In the genomic region with DNA sequence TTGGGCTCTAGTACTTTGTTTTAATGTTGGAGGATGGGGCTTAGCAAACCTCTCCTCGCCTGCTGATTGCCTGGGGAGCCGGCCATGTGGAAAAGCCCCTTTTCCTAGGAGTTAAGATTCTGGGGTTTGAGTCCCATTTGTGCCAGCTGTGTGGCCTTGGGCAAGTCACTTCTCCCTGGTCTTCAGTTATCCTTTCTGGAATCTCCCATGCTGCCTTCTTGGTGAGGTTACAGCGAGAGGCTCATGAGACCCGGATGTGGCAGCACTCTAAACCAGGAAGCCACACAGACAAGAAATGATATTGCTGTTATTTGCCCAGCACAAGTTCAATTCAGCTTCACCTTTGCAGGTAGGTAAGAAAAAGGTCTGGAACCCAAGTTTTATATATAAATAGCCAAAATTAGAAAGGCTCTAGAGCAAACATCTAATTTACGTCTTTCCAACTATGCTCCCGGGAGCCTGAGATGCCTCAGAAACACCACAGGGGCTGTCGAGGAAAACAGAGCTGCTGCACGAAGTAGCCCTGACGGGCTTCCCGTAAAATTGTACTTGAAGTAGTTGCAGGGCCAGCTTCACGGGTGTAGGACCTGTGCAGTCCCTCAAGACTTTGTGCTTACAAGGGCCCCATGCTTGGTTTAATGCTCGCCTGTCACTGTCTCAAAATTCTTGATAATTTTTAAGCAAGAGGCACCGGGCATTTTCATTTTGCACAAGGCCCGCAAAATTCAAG, we compare ENCODE assay signal across 1 cellular context.
TF ChIP-seq lines count a peak whose summit lies in the region.

No MANE protein-coding gene starts in this region.

TF ChIP-seq in HepG2, 621 proteins besides CTCF, POLR2A, EP300 and RAD21:
- TF ChIP-seq CREM (IDR thresholded peaks at IDR 0.05) (no peak), CREM (CRISPR knock-in tag; IDR thresholded peaks at IDR 0.05) (no peak), NR2F2 (IDR thresholded peaks at IDR 0.05; ENCODE audit: borderline replicate concordance, low read depth) (no peak), RBM22 (optimal IDR thresholded peaks at IDR 0.05; ENCODE audit: low read length) (no peak), MIER3 (CRISPR knock-in tag; IDR thresholded peaks at IDR 0.05; ENCODE audit: borderline replicate concordance) (no peak), ZNF30 (CRISPR knock-in tag; IDR thresholded peaks at IDR 0.05) (no peak), RXRB (CRISPR knock-in tag; IDR thresholded peaks at IDR 0.05; ENCODE audit: borderline replicate concordance) (no peak), HOXA5 (CRISPR knock-in tag; IDR thresholded peaks at IDR 0.05) (no peak), NR2C2 (CRISPR knock-in tag; IDR thresholded peaks at IDR 0.05; ENCODE audit: borderline replicate concordance) (no peak), RAD51 (IDR thresholded peaks at IDR 0.05; ENCODE audit: borderline replicate concordance) (no peak), CHD4 (IDR thresholded peaks at IDR 0.05; ENCODE audit: borderline replicate concordance, low read length) (no peak), ELF3 (CRISPR knock-in tag; IDR thresholded peaks at IDR 0.05) (no peak)
- TF ChIP-seq, protein P1, sequence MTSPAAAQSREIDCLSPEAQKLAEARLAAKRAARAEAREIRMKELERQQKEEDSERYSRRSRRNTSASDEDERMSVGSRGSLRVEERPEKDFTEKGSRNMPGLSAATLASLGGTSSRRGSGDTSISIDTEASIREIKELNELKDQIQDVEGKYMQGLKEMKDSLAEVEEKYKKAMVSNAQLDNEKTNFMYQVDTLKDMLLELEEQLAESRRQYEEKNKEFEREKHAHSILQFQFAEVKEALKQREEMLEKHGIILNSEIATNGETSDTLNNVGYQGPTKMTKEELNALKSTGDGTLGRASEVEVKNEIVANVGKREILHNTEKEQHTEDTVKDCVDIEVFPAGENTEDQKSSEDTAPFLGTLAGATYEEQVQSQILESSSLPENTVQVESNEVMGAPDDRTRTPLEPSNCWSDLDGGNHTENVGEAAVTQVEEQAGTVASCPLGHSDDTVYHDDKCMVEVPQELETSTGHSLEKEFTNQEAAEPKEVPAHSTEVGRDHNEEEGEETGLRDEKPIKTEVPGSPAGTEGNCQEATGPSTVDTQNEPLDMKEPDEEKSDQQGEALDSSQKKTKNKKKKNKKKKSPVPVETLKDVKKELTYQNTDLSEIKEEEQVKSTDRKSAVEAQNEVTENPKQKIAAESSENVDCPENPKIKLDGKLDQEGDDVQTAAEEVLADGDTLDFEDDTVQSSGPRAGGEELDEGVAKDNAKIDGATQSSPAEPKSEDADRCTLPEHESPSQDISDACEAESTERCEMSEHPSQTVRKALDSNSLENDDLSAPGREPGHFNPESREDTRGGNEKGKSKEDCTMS (CRISPR knock-in tag; conservative IDR thresholded peaks at IDR 0.05) = no peak
- TF ChIP-seq, protein P2, sequence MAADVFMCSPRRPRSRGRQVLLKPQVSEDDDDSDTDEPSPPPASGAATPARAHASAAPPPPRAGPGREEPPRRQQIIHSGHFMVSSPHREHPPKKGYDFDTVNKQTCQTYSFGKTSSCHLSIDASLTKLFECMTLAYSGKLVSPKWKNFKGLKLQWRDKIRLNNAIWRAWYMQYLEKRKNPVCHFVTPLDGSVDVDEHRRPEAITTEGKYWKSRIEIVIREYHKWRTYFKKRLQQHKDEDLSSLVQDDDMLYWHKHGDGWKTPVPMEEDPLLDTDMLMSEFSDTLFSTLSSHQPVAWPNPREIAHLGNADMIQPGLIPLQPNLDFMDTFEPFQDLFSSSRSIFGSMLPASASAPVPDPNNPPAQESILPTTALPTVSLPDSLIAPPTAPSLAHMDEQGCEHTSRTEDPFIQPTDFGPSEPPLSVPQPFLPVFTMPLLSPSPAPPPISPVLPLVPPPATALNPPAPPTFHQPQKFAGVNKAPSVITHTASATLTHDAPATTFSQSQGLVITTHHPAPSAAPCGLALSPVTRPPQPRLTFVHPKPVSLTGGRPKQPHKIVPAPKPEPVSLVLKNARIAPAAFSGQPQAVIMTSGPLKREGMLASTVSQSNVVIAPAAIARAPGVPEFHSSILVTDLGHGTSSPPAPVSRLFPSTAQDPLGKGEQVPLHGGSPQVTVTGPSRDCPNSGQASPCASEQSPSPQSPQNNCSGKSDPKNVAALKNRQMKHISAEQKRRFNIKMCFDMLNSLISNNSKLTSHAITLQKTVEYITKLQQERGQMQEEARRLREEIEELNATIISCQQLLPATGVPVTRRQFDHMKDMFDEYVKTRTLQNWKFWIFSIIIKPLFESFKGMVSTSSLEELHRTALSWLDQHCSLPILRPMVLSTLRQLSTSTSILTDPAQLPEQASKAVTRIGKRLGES (CRISPR knock-in tag; IDR thresholded peaks at IDR 0.05; ENCODE audit: borderline replicate concordance) = no peak
- TF ChIP-seq, protein P3, sequence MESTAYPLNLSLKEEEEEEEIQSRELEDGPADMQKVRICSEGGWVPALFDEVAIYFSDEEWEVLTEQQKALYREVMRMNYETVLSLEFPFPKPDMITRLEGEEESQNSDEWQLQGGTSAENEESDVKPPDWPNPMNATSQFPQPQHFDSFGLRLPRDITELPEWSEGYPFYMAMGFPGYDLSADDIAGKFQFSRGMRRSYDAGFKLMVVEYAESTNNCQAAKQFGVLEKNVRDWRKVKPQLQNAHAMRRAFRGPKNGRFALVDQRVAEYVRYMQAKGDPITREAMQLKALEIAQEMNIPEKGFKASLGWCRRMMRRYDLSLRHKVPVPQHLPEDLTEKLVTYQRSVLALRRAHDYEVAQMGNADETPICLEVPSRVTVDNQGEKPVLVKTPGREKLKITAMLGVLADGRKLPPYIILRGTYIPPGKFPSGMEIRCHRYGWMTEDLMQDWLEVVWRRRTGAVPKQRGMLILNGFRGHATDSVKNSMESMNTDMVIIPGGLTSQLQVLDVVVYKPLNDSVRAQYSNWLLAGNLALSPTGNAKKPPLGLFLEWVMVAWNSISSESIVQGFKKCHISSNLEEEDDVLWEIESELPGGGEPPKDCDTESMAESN (CRISPR knock-in tag; conservative IDR thresholded peaks at IDR 0.05) = no peak
- TF ChIP-seq, protein P4, sequence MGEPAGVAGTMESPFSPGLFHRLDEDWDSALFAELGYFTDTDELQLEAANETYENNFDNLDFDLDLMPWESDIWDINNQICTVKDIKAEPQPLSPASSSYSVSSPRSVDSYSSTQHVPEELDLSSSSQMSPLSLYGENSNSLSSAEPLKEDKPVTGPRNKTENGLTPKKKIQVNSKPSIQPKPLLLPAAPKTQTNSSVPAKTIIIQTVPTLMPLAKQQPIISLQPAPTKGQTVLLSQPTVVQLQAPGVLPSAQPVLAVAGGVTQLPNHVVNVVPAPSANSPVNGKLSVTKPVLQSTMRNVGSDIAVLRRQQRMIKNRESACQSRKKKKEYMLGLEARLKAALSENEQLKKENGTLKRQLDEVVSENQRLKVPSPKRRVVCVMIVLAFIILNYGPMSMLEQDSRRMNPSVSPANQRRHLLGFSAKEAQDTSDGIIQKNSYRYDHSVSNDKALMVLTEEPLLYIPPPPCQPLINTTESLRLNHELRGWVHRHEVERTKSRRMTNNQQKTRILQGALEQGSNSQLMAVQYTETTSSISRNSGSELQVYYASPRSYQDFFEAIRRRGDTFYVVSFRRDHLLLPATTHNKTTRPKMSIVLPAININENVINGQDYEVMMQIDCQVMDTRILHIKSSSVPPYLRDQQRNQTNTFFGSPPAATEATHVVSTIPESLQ (CRISPR knock-in tag; conservative IDR thresholded peaks at IDR 0.05) = no peak
- TF ChIP-seq, protein P5, sequence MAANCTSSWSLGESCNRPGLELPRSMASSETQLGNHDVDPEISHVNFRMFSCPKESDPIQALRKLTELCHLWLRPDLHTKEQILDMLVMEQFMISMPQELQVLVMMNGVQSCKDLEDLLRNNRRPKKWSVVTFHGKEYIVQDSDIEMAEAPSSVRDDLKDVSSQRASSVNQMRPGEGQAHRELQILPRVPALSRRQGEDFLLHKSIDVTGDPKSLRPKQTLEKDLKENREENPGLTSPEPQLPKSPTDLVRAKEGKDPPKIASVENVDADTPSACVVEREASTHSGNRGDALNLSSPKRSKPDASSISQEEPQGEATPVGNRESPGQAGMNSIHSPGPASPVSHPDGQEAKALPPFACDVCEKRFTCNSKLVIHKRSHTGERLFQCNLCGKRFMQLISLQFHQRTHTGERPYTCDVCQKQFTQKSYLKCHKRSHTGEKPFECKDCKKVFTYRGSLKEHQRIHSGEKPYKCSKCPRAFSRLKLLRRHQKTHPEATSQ (CRISPR knock-in tag; IDR thresholded peaks at IDR 0.05; ENCODE audit: borderline replicate concordance) = no peak
- TF ChIP-seq, protein P6, sequence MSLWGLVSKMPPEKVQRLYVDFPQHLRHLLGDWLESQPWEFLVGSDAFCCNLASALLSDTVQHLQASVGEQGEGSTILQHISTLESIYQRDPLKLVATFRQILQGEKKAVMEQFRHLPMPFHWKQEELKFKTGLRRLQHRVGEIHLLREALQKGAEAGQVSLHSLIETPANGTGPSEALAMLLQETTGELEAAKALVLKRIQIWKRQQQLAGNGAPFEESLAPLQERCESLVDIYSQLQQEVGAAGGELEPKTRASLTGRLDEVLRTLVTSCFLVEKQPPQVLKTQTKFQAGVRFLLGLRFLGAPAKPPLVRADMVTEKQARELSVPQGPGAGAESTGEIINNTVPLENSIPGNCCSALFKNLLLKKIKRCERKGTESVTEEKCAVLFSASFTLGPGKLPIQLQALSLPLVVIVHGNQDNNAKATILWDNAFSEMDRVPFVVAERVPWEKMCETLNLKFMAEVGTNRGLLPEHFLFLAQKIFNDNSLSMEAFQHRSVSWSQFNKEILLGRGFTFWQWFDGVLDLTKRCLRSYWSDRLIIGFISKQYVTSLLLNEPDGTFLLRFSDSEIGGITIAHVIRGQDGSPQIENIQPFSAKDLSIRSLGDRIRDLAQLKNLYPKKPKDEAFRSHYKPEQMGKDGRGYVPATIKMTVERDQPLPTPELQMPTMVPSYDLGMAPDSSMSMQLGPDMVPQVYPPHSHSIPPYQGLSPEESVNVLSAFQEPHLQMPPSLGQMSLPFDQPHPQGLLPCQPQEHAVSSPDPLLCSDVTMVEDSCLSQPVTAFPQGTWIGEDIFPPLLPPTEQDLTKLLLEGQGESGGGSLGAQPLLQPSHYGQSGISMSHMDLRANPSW (CRISPR knock-in tag; IDR thresholded peaks at IDR 0.05; ENCODE audit: borderline replicate concordance) = no peak
